ENCODE assay signal across 1 cellular context in the genomic region with DNA sequence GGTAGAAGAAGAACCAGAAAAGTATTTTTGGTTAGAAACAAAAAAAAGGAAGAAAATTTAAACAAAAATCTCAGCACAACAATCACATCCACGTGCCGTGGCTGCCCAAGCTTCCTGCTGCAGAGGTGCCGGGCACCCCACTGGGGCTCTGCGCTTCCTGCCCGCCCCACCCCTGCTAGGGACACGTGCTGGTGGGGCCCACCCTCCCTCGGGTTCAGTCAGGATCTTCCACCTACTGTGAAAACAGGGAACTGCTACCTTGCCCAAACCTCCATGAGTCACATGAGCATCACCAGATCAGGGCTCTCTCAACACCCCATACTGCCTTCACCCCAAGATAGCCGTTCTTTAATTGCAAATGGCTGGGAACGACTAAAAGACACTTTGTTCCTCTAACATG.
TF ChIP-seq lines count a peak whose summit lies in the region.

No MANE protein-coding gene starts in this region.

TF ChIP-seq in K562, 482 proteins besides CTCF, POLR2A, EP300 and RAD21 (continued from another document):
- TF ChIP-seq NFE2 (IDR thresholded peaks at IDR 0.05; ENCODE audit: low read depth) (no peak), BHLHE40 (IDR thresholded peaks at IDR 0.05; ENCODE audit: low read length) (0 out of 2 replicates have a peak, but pooled peaks have one; percentile 6), RHOXF2B (CRISPR knock-in tag; conservative IDR thresholded peaks at IDR 0.05) (no peak), IFI16 (CRISPR knock-in tag; IDR thresholded peaks at IDR 0.05) (no peak), NCOA6 (IDR thresholded peaks at IDR 0.05) (no peak), CBFB (CRISPR knock-in tag; IDR thresholded peaks at IDR 0.05) (no peak)
- TF ChIP-seq, protein P1, sequence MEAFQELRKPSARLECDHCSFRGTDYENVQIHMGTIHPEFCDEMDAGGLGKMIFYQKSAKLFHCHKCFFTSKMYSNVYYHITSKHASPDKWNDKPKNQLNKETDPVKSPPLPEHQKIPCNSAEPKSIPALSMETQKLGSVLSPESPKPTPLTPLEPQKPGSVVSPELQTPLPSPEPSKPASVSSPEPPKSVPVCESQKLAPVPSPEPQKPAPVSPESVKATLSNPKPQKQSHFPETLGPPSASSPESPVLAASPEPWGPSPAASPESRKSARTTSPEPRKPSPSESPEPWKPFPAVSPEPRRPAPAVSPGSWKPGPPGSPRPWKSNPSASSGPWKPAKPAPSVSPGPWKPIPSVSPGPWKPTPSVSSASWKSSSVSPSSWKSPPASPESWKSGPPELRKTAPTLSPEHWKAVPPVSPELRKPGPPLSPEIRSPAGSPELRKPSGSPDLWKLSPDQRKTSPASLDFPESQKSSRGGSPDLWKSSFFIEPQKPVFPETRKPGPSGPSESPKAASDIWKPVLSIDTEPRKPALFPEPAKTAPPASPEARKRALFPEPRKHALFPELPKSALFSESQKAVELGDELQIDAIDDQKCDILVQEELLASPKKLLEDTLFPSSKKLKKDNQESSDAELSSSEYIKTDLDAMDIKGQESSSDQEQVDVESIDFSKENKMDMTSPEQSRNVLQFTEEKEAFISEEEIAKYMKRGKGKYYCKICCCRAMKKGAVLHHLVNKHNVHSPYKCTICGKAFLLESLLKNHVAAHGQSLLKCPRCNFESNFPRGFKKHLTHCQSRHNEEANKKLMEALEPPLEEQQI (IDR thresholded peaks at IDR 0.05) = no peak
- TF ChIP-seq, protein P2, sequence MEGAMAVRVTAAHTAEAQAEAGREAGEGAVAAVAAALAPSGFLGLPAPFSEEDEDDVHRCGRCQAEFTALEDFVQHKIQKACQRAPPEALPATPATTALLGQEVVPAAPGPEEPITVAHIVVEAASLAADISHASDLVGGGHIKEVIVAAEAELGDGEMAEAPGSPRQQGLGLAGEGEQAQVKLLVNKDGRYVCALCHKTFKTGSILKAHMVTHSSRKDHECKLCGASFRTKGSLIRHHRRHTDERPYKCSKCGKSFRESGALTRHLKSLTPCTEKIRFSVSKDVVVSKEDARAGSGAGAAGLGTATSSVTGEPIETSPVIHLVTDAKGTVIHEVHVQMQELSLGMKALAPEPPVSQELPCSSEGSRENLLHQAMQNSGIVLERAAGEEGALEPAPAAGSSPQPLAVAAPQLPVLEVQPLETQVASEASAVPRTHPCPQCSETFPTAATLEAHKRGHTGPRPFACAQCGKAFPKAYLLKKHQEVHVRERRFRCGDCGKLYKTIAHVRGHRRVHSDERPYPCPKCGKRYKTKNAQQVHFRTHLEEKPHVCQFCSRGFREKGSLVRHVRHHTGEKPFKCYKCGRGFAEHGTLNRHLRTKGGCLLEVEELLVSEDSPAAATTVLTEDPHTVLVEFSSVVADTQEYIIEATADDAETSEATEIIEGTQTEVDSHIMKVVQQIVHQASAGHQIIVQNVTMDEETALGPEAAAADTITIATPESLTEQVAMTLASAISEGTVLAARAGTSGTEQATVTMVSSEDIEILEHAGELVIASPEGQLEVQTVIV (CRISPR knock-in tag; IDR thresholded peaks at IDR 0.05; ENCODE audit: borderline replicate concordance) = no peak
- TF ChIP-seq, protein P3, sequence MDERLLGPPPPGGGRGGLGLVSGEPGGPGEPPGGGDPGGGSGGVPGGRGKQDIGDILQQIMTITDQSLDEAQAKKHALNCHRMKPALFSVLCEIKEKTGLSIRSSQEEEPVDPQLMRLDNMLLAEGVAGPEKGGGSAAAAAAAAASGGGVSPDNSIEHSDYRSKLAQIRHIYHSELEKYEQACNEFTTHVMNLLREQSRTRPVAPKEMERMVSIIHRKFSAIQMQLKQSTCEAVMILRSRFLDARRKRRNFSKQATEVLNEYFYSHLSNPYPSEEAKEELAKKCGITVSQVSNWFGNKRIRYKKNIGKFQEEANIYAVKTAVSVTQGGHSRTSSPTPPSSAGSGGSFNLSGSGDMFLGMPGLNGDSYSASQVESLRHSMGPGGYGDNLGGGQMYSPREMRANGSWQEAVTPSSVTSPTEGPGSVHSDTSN (CRISPR knock-in tag; IDR thresholded peaks at IDR 0.05; ENCODE audit: low read depth) = no peak
- TF ChIP-seq, protein P3 (tag; conservative IDR thresholded peaks at IDR 0.05; ENCODE audit: low read depth) = no peak
